ENCODE assay signal across 14 cellular contexts in genomic region chr5:136984772-136985455, GRCh38.
"Had no signal": no experiment of that assay in that cellular context is flagged by ENCODE, and none has a peak within 500 bp of the region (broad histone marks: within the 10 kb centered on the region; RNA-seq: fewer than 3 reads in every experiment).

No MANE protein-coding gene starts in this region.

- H3K27ac ChIP-seq: left lung, thoracic aorta had no signal

- DNase-seq: activated CD4-positive, alpha-beta T cell treated with anti-CD3 and anti-CD28 coated beads, Interleukin-2, amount 10 ng/mL, durations not matched to agents 7 days and 5 days; activated CD4-positive, CD25-positive, alpha-beta regulatory T cell; activated CD8-positive, alpha-beta memory T cell treated with anti-CD3 and anti-CD28 coated beads for 24 hours; activated naive CD4-positive, alpha-beta T cell treated with anti-CD3 and anti-CD28 coated beads, Interleukin-2, amount 10 ng/mL, durations not matched to agents 7 days and 5 days; cerebellar nuclear complex; endodermal cell; glutamatergic neuron; left lung; nephron progenitor cell; stimulated activated CD4-positive, alpha-beta T cell treated with anti-CD3 and anti-CD28 coated beads, Interleukin-2, amount 100 ng/mL, for 48 hours; stimulated activated naive CD8-positive, alpha-beta T cell treated with anti-CD3 and anti-CD28 coated beads, Interleukin-15, Interleukin-2, amounts not matched to agents 100 U/mL and 50 U/mL, for 24 hours; T-helper 17 cell had no signal

- H3K4me1 ChIP-seq: left lung had no signal

- ATAC-seq: left lung; stimulated activated naive CD8-positive, alpha-beta T cell treated with anti-CD3 and anti-CD28 coated beads, Interleukin-15, Interleukin-2, amounts not matched to agents 100 U/mL and 50 U/mL, for 24 hours; T-helper 17 cell had no signal

- H3K9me3 ChIP-seq: adrenal gland, left lung, thoracic aorta had no signal

- H3K4me3 ChIP-seq: adrenal gland, left lung, thoracic aorta had no signal

- H3K36me3 ChIP-seq: adrenal gland, left lung, thoracic aorta had no signal

- H3K27me3 ChIP-seq: adrenal gland, left lung had no signal
